ENCODE assay signal across 1 cellular context in the genomic region with DNA sequence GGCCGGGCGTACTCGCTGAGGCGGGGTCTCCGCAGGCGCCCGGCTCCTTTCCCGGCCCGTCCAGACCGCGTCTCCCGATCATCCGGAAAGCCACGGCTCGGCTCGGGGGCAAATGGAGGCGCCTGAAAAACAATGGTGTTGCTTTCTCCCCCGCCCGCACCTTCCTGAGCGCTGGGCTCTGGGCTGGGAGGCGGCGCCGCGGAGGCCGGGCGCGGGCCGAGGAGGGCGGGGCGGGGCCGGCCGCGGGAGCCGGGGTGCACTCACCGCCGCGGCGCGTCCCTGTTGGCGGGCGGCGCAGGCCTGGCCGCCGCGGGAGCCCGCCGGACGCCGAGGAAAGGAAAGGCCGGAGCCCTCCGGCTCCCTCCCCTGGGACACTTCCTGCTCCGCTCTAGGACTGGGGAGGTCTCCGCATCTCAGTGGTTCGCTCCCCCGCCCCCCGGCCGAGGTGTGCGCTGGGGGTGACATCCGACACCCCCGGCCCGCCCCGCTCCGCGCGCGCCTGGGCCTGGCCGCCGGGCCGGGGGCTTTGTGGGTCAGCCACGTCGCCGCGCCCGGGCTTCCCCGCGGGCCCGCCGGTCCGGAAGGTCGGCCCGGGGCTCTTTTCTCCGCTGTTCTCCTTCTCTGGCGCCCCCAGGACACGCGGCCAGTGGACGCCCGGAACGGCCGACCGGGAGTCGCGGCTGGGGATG.
TF ChIP-seq lines count a peak whose summit lies in the region.

Gene ZNF496, minus strand, starts transcription at position 342 of the 689 bp plus-strand sequence. CDS start 2,289 bp downstream, outside the sequence.

TF ChIP-seq in HepG2, 621 proteins besides CTCF, POLR2A, EP300 and RAD21 (continued from another document and continues in another):
- TF ChIP-seq, protein P1, sequence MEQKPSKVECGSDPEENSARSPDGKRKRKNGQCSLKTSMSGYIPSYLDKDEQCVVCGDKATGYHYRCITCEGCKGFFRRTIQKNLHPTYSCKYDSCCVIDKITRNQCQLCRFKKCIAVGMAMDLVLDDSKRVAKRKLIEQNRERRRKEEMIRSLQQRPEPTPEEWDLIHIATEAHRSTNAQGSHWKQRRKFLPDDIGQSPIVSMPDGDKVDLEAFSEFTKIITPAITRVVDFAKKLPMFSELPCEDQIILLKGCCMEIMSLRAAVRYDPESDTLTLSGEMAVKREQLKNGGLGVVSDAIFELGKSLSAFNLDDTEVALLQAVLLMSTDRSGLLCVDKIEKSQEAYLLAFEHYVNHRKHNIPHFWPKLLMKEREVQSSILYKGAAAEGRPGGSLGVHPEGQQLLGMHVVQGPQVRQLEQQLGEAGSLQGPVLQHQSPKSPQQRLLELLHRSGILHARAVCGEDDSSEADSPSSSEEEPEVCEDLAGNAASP (CRISPR knock-in tag; IDR thresholded peaks at IDR 0.05; ENCODE audit: borderline replicate concordance), result no peak
- no peak for TF ChIP-seq ZNF331 (CRISPR knock-in tag; IDR thresholded peaks at IDR 0.05)
- TF ChIP-seq POLR2G (IDR thresholded peaks at IDR 0.05; ENCODE audit: low read depth, low read length), result peak; percentile 5; the same call in 1 of the 2 replicates
- 0 out of 2 replicates have a peak, but pooled peaks have one; percentile 9 for TF ChIP-seq ISL2 (CRISPR knock-in tag; IDR thresholded peaks at IDR 0.05)
- TF ChIP-seq, protein P2, sequence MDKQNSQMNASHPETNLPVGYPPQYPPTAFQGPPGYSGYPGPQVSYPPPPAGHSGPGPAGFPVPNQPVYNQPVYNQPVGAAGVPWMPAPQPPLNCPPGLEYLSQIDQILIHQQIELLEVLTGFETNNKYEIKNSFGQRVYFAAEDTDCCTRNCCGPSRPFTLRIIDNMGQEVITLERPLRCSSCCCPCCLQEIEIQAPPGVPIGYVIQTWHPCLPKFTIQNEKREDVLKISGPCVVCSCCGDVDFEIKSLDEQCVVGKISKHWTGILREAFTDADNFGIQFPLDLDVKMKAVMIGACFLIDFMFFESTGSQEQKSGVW (CRISPR knock-in tag; IDR thresholded peaks at IDR 0.05; ENCODE audit: borderline replicate concordance), result no peak
- no peak for TF ChIP-seq PCBP1 (IDR thresholded peaks at IDR 0.05; ENCODE audit: borderline replicate concordance, low read depth, low read length)
- no peak for TF ChIP-seq ZNF496 (CRISPR knock-in tag; IDR thresholded peaks at IDR 0.05; ENCODE audit: insufficient replicate concordance)
- no peak for TF ChIP-seq ZNF317 (CRISPR knock-in tag; IDR thresholded peaks at IDR 0.05)
- TF ChIP-seq ZNF605 (CRISPR knock-in tag; IDR thresholded peaks at IDR 0.05), result no peak
- no peak for TF ChIP-seq ATAD3A (CRISPR knock-in tag; IDR thresholded peaks at IDR 0.05)
- no peak for TF ChIP-seq ZNF772 (CRISPR knock-in tag; IDR thresholded peaks at IDR 0.05)
- TF ChIP-seq KLF12 (CRISPR knock-in tag; IDR thresholded peaks at IDR 0.05; ENCODE audit: borderline replicate concordance), result 0 out of 2 replicates have a peak, but pooled peaks have one; percentile 39
- TF ChIP-seq, protein P3, sequence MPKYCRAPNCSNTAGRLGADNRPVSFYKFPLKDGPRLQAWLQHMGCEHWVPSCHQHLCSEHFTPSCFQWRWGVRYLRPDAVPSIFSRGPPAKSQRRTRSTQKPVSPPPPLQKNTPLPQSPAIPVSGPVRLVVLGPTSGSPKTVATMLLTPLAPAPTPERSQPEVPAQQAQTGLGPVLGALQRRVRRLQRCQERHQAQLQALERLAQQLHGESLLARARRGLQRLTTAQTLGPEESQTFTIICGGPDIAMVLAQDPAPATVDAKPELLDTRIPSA (CRISPR knock-in tag; IDR thresholded peaks at IDR 0.05; ENCODE audit: borderline replicate concordance), result no peak
- TF ChIP-seq, protein P4, sequence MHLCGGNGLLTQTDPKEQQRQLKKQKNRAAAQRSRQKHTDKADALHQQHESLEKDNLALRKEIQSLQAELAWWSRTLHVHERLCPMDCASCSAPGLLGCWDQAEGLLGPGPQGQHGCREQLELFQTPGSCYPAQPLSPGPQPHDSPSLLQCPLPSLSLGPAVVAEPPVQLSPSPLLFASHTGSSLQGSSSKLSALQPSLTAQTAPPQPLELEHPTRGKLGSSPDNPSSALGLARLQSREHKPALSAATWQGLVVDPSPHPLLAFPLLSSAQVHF (CRISPR knock-in tag; IDR thresholded peaks at IDR 0.05), result no peak
- TF ChIP-seq ZNF282 (IDR thresholded peaks at IDR 0.05; ENCODE audit: partially characterized antibody), result no peak
- no peak for TF ChIP-seq GRHL1 (CRISPR knock-in tag; conservative IDR thresholded peaks at IDR 0.05)
- TF ChIP-seq FUBP1 (CRISPR knock-in tag; IDR thresholded peaks at IDR 0.05; ENCODE audit: borderline replicate concordance), result no peak
- TF ChIP-seq SRSF4 (IDR thresholded peaks at IDR 0.05; ENCODE audit: low read depth, low read length, poor library complexity, severe bottlenecking), result no peak
- no peak for TF ChIP-seq NR0B2 (CRISPR knock-in tag; IDR thresholded peaks at IDR 0.05)
- TF ChIP-seq, protein P5, sequence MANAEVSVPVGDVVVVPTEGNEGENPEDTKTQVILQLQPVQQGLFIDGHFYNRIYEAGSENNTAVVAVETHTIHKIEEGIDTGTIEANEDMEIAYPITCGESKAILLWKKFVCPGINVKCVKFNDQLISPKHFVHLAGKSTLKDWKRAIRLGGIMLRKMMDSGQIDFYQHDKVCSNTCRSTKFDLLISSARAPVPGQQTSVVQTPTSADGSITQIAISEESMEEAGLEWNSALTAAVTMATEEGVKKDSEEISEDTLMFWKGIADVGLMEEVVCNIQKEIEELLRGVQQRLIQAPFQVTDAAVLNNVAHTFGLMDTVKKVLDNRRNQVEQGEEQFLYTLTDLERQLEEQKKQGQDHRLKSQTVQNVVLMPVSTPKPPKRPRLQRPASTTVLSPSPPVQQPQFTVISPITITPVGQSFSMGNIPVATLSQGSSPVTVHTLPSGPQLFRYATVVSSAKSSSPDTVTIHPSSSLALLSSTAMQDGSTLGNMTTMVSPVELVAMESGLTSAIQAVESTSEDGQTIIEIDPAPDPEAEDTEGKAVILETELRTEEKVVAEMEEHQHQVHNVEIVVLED (CRISPR knock-in tag; IDR thresholded peaks at IDR 0.05; ENCODE audit: borderline replicate concordance), result no peak
- TF ChIP-seq ZBTB49 (CRISPR knock-in tag; IDR thresholded peaks at IDR 0.05; ENCODE audit: borderline replicate concordance), result no peak
- TF ChIP-seq, protein P6, sequence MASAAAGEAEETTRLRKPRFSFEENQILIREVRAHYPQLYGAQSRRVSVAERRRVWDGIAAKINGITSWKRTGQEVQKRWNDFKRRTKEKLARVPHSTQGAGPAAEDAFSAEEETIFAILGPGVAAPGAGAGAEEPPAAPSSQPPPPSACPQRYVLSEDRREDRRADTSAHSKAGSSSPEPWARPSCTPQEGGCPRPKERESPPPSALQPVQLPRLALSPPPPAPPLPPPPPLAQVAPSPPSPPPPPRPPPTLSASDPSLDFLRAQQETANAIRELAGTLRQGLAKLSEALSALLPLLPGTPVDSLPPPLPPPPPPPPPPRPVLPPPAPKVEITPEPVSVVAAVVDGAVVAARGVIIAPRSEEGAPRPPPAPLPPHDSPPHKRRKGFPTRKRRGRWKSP (CRISPR knock-in tag; IDR thresholded peaks at IDR 0.05), result no peak
- no peak for TF ChIP-seq RNF2 (conservative IDR thresholded peaks at IDR 0.05; ENCODE audit: low read depth)
- TF ChIP-seq, protein P7, sequence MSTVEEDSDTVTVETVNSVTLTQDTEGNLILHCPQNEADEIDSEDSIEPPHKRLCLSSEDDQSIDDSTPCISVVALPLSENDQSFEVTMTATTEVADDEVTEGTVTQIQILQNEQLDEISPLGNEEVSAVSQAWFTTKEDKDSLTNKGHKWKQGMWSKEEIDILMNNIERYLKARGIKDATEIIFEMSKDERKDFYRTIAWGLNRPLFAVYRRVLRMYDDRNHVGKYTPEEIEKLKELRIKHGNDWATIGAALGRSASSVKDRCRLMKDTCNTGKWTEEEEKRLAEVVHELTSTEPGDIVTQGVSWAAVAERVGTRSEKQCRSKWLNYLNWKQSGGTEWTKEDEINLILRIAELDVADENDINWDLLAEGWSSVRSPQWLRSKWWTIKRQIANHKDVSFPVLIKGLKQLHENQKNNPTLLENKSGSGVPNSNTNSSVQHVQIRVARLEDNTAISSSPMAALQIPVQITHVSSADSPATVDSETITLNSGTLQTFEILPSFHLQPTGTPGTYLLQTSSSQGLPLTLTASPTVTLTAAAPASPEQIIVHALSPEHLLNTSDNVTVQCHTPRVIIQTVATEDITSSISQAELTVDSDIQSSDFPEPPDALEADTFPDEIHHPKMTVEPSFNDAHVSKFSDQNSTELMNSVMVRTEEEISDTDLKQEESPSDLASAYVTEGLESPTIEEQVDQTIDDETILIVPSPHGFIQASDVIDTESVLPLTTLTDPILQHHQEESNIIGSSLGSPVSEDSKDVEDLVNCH (CRISPR knock-in tag; IDR thresholded peaks at IDR 0.05), result no peak
- TF ChIP-seq AGO1 (IDR thresholded peaks at IDR 0.05; ENCODE audit: low read depth, low read length, poor library complexity, severe bottlenecking), result no peak
- no peak for TF ChIP-seq U2AF1 (optimal IDR thresholded peaks at IDR 0.05; ENCODE audit: low read depth, low read length)
- no peak for TF ChIP-seq DPF2 (CRISPR knock-in tag; IDR thresholded peaks at IDR 0.05; ENCODE audit: borderline replicate concordance, low read depth)
- no peak for TF ChIP-seq ZNF260 (CRISPR knock-in tag; IDR thresholded peaks at IDR 0.05; ENCODE audit: borderline replicate concordance, low read depth)
- TF ChIP-seq, protein P8, sequence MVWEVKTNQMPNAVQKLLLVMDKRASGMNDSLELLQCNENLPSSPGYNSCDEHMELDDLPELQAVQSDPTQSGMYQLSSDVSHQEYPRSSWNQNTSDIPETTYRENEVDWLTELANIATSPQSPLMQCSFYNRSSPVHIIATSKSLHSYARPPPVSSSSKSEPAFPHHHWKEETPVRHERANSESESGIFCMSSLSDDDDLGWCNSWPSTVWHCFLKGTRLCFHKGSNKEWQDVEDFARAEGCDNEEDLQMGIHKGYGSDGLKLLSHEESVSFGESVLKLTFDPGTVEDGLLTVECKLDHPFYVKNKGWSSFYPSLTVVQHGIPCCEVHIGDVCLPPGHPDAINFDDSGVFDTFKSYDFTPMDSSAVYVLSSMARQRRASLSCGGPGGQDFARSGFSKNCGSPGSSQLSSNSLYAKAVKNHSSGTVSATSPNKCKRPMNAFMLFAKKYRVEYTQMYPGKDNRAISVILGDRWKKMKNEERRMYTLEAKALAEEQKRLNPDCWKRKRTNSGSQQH (CRISPR knock-in tag; IDR thresholded peaks at IDR 0.05; ENCODE audit: low read depth), result no peak; the same call in 1 of the 2 replicates
- peak; percentile 55; the same call in 1 of the 2 replicates for TF ChIP-seq SIX4 (CRISPR knock-in tag; IDR thresholded peaks at IDR 0.05)
- TF ChIP-seq CHCHD3 (CRISPR knock-in tag; IDR thresholded peaks at IDR 0.05), result no peak
- no peak for TF ChIP-seq ZBTB43 (CRISPR knock-in tag; conservative IDR thresholded peaks at IDR 0.05)
